In the genomic region with DNA sequence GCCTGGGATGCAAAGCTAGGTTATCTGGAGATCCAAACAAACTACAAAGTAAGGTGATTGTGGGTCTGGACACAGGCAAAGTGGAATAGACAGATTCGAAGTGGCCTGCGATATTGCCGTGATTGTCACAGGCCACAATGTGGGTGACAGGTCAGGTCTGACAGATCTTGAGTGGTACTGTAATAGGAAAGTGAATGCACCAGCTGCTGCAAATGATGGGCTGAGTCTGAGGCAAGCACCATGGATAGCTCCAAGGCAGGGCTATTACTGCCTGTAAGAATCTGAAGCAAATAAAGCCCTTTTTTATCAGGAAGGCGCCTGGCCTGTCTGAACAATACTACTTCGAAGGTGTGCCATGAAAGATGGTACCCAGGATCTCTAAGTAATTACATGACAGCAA, we compare ENCODE assay signal across 10 cellular contexts. TPM values are rescaled to one million over a fixed set of nuclear protein-coding genes. Genes with fewer than 3 reads are reported as not detected.
DNase-seq lines count a peak whose midpoint lies in the region; ATAC-seq and TF ChIP-seq lines count a peak whose summit lies in the region.
"Had no signal": no experiment of that assay in that cellular context is flagged by ENCODE, and none has a peak within 500 bp of the region (broad histone marks: within the 10 kb centered on the region; RNA-seq: fewer than 3 reads in every experiment).

No MANE protein-coding gene starts in this region.

- ATAC-seq in RWPE2 (ENCODE audit: low read depth) (peak; percentile 70; the same call in 2 of the 3 replicates), psoas muscle (peak; percentile 68 to 82 (median 76))

- CTCF ChIA-PET in HEK293 (lab: Yijun Ruan, JAX) = no interaction called here

- WGBS in psoas muscle, 3 donors = 79 to 83% (median 82%) methylated on average over 5 of the region's 5 CpGs
- 85% methylated on average over 5 of the region's 5 CpGs for WGBS in suprapubic skin

- intact Hi-C loops in psoas muscle (cut with DNase I) = no loop called here

- DNase-seq in RWPE2 (ENCODE audit: low spot score) = no peak
- peak; percentile 36 for DNase-seq in fibroblast of villous mesenchyme (ENCODE audit: low read depth)
- no peak for DNase-seq in psoas muscle
- no peak for DNase-seq in NCI-H1436 (lab: John Stamatoyannopoulos, UW)
- DNase-seq in activated CD4-positive, alpha-beta T cell treated with anti-CD3 and anti-CD28 coated beads for 4 hours = no peak
- no peak for DNase-seq in suprapubic skin (ENCODE audit: low spot score in 2 of 2)
- DNase-seq: activated CD4-positive, alpha-beta T cell treated with anti-CD3 and anti-CD28 coated beads for 1 hour; NCI-H187 treated with DMSO at 0.1 percent for 48 hours had no signal

- POLR2A ChIA-PET in HEK293 (lab: Yijun Ruan, JAX) = no interaction called here

- H3K27ac ChIP-seq in HEK293 (ENCODE audit: extremely low read depth, low read depth, low read length) (no peak overlapping the region), RWPE2 (ENCODE audit: poor library complexity, severe bottlenecking) (peak overlapping the region; percentile 73), psoas muscle (no peak overlapping the region), suprapubic skin (no peak overlapping the region)

- H3K4me1 ChIP-seq in HEK293 (ENCODE audit: control insufficient read depth, insufficient read depth, low read length) (no peaks in the 10 kb centered on the region), RWPE2 (ENCODE audit: insufficient read depth, poor library complexity, severe bottlenecking) (peaks cover 12% of the 10 kb centered on the region), psoas muscle (peaks cover 35% of the 10 kb centered on the region), suprapubic skin (no peaks in the 10 kb centered on the region)

- H3K36me3 ChIP-seq in HEK293 (ENCODE audit: control insufficient read depth in 2 of 2, insufficient read depth in 1 of 2, low read length in 2 of 2) (peaks cover 0 to 7% of the 10 kb centered on the region in 2 experiments; a peak in 1 of 3 replicates), RWPE2 (ENCODE audit: low read depth) (peaks cover 9% of the 10 kb centered on the region; the same call in 1 of the 2 replicates), psoas muscle (ENCODE audit: insufficient read depth in 1 of 2, low read depth in 1 of 2) (no peaks in the 10 kb centered on the region), suprapubic skin (peaks cover 7% of the 10 kb centered on the region)

- TF ChIP-seq EP300 in suprapubic skin (IDR thresholded peaks at IDR 0.05) = no peak

- H3K27me3 ChIP-seq in RWPE2 (ENCODE audit: insufficient read depth, poor library complexity, severe bottlenecking) (no peaks in the 10 kb centered on the region), psoas muscle (ENCODE audit: insufficient read depth in 3 of 3, low read length in 2 of 3) (no peaks in the 10 kb centered on the region), suprapubic skin (no peaks in the 10 kb centered on the region)

- no peak for TF ChIP-seq CTCF in HEK293 (tag by site-specific recombination; IDR thresholded peaks at IDR 0.05)
- TF ChIP-seq CTCF in RWPE2 (IDR thresholded peaks at IDR 0.05; ENCODE audit: poor library complexity, severe bottlenecking) = no peak
- no peak for TF ChIP-seq CTCF in fibroblast of villous mesenchyme (IDR thresholded peaks at IDR 0.05; ENCODE audit: insufficient read depth, low read depth, low read length)
- no peak for TF ChIP-seq CTCF in psoas muscle (IDR thresholded peaks at IDR 0.05)
- TF ChIP-seq CTCF in suprapubic skin (IDR thresholded peaks at IDR 0.05) = no peak

- H3K4me3 ChIP-seq in HEK293 (ENCODE audit: low read depth, low read length) = no peak overlapping the region
- no peak overlapping the region for H3K4me3 ChIP-seq in RWPE2 (ENCODE audit: severe bottlenecking)
- no peak overlapping the region for H3K4me3 ChIP-seq in fibroblast of villous mesenchyme (ENCODE audit: low read depth, low read length)
- no peak overlapping the region for H3K4me3 ChIP-seq in psoas muscle
- no peak overlapping the region for H3K4me3 ChIP-seq in suprapubic skin
- H3K4me3 ChIP-seq: lung had no signal

- H3K9me3 ChIP-seq in HEK293 (ENCODE audit: control insufficient read depth, insufficient read depth, low read depth, low read length) = no peaks in the 10 kb centered on the region
- no peaks in the 10 kb centered on the region for H3K9me3 ChIP-seq in RWPE2 (ENCODE audit: severe bottlenecking)
- no peaks in the 10 kb centered on the region for H3K9me3 ChIP-seq in psoas muscle
- H3K9me3 ChIP-seq in suprapubic skin = no peaks in the 10 kb centered on the region

- TF ChIP-seq POLR2A in suprapubic skin (IDR thresholded peaks at IDR 0.05) = no peak

TF ChIP-seq in HEK293, 187 proteins besides CTCF, POLR2A, EP300 and RAD21:
- TF ChIP-seq, protein P1, sequence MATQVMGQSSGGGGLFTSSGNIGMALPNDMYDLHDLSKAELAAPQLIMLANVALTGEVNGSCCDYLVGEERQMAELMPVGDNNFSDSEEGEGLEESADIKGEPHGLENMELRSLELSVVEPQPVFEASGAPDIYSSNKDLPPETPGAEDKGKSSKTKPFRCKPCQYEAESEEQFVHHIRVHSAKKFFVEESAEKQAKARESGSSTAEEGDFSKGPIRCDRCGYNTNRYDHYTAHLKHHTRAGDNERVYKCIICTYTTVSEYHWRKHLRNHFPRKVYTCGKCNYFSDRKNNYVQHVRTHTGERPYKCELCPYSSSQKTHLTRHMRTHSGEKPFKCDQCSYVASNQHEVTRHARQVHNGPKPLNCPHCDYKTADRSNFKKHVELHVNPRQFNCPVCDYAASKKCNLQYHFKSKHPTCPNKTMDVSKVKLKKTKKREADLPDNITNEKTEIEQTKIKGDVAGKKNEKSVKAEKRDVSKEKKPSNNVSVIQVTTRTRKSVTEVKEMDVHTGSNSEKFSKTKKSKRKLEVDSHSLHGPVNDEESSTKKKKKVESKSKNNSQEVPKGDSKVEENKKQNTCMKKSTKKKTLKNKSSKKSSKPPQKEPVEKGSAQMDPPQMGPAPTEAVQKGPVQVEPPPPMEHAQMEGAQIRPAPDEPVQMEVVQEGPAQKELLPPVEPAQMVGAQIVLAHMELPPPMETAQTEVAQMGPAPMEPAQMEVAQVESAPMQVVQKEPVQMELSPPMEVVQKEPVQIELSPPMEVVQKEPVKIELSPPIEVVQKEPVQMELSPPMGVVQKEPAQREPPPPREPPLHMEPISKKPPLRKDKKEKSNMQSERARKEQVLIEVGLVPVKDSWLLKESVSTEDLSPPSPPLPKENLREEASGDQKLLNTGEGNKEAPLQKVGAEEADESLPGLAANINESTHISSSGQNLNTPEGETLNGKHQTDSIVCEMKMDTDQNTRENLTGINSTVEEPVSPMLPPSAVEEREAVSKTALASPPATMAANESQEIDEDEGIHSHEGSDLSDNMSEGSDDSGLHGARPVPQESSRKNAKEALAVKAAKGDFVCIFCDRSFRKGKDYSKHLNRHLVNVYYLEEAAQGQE (tag by site-specific recombination; IDR thresholded peaks at IDR 0.05) = peak; percentile 95
- TF ChIP-seq ZBTB21 (tag by site-specific recombination; IDR thresholded peaks at IDR 0.05) (no peak), ZNF202 (tag by site-specific recombination; IDR thresholded peaks at IDR 0.05; ENCODE audit: borderline replicate concordance) (no peak), ZNF426 (tag by site-specific recombination; IDR thresholded peaks at IDR 0.05) (no peak), ZNF335 (tag by site-specific recombination; conservative IDR thresholded peaks at IDR 0.05) (0 out of 2 replicates have a peak, but pooled peaks have one; percentile 16), ZNF10 (tag by site-specific recombination; IDR thresholded peaks at IDR 0.05) (no peak), ZNF514 (tag by site-specific recombination; IDR thresholded peaks at IDR 0.05) (no peak)
- TF ChIP-seq, protein P2, sequence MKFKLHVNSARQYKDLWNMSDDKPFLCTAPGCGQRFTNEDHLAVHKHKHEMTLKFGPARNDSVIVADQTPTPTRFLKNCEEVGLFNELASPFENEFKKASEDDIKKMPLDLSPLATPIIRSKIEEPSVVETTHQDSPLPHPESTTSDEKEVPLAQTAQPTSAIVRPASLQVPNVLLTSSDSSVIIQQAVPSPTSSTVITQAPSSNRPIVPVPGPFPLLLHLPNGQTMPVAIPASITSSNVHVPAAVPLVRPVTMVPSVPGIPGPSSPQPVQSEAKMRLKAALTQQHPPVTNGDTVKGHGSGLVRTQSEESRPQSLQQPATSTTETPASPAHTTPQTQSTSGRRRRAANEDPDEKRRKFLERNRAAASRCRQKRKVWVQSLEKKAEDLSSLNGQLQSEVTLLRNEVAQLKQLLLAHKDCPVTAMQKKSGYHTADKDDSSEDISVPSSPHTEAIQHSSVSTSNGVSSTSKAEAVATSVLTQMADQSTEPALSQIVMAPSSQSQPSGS (tag by site-specific recombination; IDR thresholded peaks at IDR 0.05; ENCODE audit: low read depth) = no peak
- TF ChIP-seq, protein P3, sequence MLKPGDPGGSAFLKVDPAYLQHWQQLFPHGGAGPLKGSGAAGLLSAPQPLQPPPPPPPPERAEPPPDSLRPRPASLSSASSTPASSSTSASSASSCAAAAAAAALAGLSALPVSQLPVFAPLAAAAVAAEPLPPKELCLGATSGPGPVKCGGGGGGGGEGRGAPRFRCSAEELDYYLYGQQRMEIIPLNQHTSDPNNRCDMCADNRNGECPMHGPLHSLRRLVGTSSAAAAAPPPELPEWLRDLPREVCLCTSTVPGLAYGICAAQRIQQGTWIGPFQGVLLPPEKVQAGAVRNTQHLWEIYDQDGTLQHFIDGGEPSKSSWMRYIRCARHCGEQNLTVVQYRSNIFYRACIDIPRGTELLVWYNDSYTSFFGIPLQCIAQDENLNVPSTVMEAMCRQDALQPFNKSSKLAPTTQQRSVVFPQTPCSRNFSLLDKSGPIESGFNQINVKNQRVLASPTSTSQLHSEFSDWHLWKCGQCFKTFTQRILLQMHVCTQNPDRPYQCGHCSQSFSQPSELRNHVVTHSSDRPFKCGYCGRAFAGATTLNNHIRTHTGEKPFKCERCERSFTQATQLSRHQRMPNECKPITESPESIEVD (tag by site-specific recombination; IDR thresholded peaks at IDR 0.05) = no peak

RNA-seq across cellular contexts. Expression of a gene that starts 10.0 kb away (rescaled TPM):
- total RNA-seq in fibroblast of villous mesenchyme = 60.9 and 70.8 TPM in 2 replicates
- 10 to 100 TPM; 40.1 to 92.1 (median 60.3) TPM for total RNA-seq in psoas muscle
- 10 to 100 TPM; 25.4 to 38.7 (median 27.5) TPM for polyA plus RNA-seq in psoas muscle
- total RNA-seq in suprapubic skin = 10 to 100 TPM; 32.2 to 86.7 (median 33.3) TPM

RNA-seq across cellular contexts. Expression of a gene that starts 22.3 kb away (rescaled TPM):
- total RNA-seq in fibroblast of villous mesenchyme (12.9 and 16.8 TPM in 2 replicates), psoas muscle (1 to 10 TPM; 4.3 to 8.1 (median 5.9) TPM), suprapubic skin (10 to 100 TPM; 12.7 to 13.3 (median 12.8) TPM)
- 10 to 100 TPM in 1 of 3 donors, 1 to 10 TPM in 2; 5.6 to 13.6 (median 9.6) TPM for polyA plus RNA-seq in psoas muscle
